Comparison of ENCODE assay signal across 1 cellular context in genomic region chr20:35467339-35468224, GRCh38.
A peak's percentile ranks its signal among the peaks of the same experiment; 100 is the strongest.
TF ChIP-seq lines count a peak whose summit lies in the region.

No MANE protein-coding gene starts in this region.

TF ChIP-seq in HepG2, 621 proteins besides CTCF, POLR2A, EP300 and RAD21 (continued from another document and continues in another):
- no peak for TF ChIP-seq TFDP1 (CRISPR knock-in tag; IDR thresholded peaks at IDR 0.05; ENCODE audit: borderline replicate concordance)
- peak; percentile 86 for TF ChIP-seq ZNF878 (CRISPR knock-in tag; IDR thresholded peaks at IDR 0.05)
- peak; percentile 68; the same call in 1 of the 2 replicates for TF ChIP-seq ERF (CRISPR knock-in tag; IDR thresholded peaks at IDR 0.05)
- no peak for TF ChIP-seq MLLT10 (CRISPR knock-in tag; IDR thresholded peaks at IDR 0.05)
- TF ChIP-seq HOMEZ (CRISPR knock-in tag; IDR thresholded peaks at IDR 0.05; ENCODE audit: low read depth): peak; percentile 86
- peak; percentile 80; the same call in 1 of the 2 replicates for TF ChIP-seq ZKSCAN8 (CRISPR knock-in tag; IDR thresholded peaks at IDR 0.05; ENCODE audit: borderline replicate concordance)
- TF ChIP-seq BCL3 (CRISPR knock-in tag; IDR thresholded peaks at IDR 0.05): peak; percentile 46; the same call in 1 of the 2 replicates
- no peak for TF ChIP-seq ZNF747 (CRISPR knock-in tag; IDR thresholded peaks at IDR 0.05; ENCODE audit: borderline replicate concordance)
- TF ChIP-seq ZNF160 (CRISPR knock-in tag; IDR thresholded peaks at IDR 0.05): no peak
- TF ChIP-seq ESRRA (CRISPR knock-in tag; IDR thresholded peaks at IDR 0.05; ENCODE audit: low read depth): peak; percentile 52; the same call in 1 of the 2 replicates
- TF ChIP-seq NAIF1 (CRISPR knock-in tag; IDR thresholded peaks at IDR 0.05; ENCODE audit: borderline replicate concordance): no peak
- no peak for TF ChIP-seq ZNF577 (CRISPR knock-in tag; IDR thresholded peaks at IDR 0.05; ENCODE audit: borderline replicate concordance, low read depth)
- no peak for TF ChIP-seq TERF1 (CRISPR knock-in tag; IDR thresholded peaks at IDR 0.05)
- TF ChIP-seq ZMAT3 (CRISPR knock-in tag; conservative IDR thresholded peaks at IDR 0.05): no peak; the same call in 1 of the 2 replicates
- no peak for TF ChIP-seq NFAT5 (CRISPR knock-in tag; IDR thresholded peaks at IDR 0.05)
- no peak for TF ChIP-seq NR3C1 (CRISPR knock-in tag; IDR thresholded peaks at IDR 0.05)
- no peak for TF ChIP-seq MXD1 (CRISPR knock-in tag; IDR thresholded peaks at IDR 0.05)
- no peak for TF ChIP-seq RFXANK (CRISPR knock-in tag; IDR thresholded peaks at IDR 0.05)
- peak; percentile 91 for TF ChIP-seq ZNF317 (CRISPR knock-in tag; IDR thresholded peaks at IDR 0.05)
- TF ChIP-seq ZNF749 (CRISPR knock-in tag; IDR thresholded peaks at IDR 0.05; ENCODE audit: borderline replicate concordance): no peak
- TF ChIP-seq RXRA (CRISPR knock-in tag; IDR thresholded peaks at IDR 0.05): peak; percentile 76; the same call in 1 of the 2 replicates
- no peak for TF ChIP-seq ZNF841 (CRISPR knock-in tag; IDR thresholded peaks at IDR 0.05; ENCODE audit: borderline replicate concordance)
- TF ChIP-seq ZNF414 (CRISPR knock-in tag; IDR thresholded peaks at IDR 0.05): no peak; the same call in 1 of the 2 replicates
- no peak; the same call in 1 of the 2 replicates for TF ChIP-seq GMEB1 (CRISPR knock-in tag; IDR thresholded peaks at IDR 0.05; ENCODE audit: borderline replicate concordance)
- TF ChIP-seq ELF4 (CRISPR knock-in tag; IDR thresholded peaks at IDR 0.05; ENCODE audit: borderline replicate concordance): no peak
- no peak; the same call in 1 of the 2 replicates for TF ChIP-seq KDM4B (CRISPR knock-in tag; IDR thresholded peaks at IDR 0.05)
- TF ChIP-seq ZBTB37 (CRISPR knock-in tag; IDR thresholded peaks at IDR 0.05): no peak
- TF ChIP-seq MLX (CRISPR knock-in tag; IDR thresholded peaks at IDR 0.05): no peak
- peak; percentile 87 for TF ChIP-seq MED1 (CRISPR knock-in tag; IDR thresholded peaks at IDR 0.05)
- no peak for TF ChIP-seq ZNF337 (CRISPR knock-in tag; IDR thresholded peaks at IDR 0.05; ENCODE audit: borderline replicate concordance, low read depth)
- no peak for TF ChIP-seq ZEB1 (IDR thresholded peaks at IDR 0.05; ENCODE audit: insufficient replicate concordance, low read depth)
- TF ChIP-seq MYC (CRISPR knock-in tag; IDR thresholded peaks at IDR 0.05; ENCODE audit: borderline replicate concordance): no peak
- TF ChIP-seq IKZF4 (CRISPR knock-in tag; IDR thresholded peaks at IDR 0.05; ENCODE audit: borderline replicate concordance, low read depth, not compliant biosample characterization): peak; percentile 24
- no peak for TF ChIP-seq NKX3-1 (CRISPR knock-in tag; IDR thresholded peaks at IDR 0.05)
- TF ChIP-seq MLXIP (CRISPR knock-in tag; IDR thresholded peaks at IDR 0.05; ENCODE audit: borderline replicate concordance): no peak
- TF ChIP-seq RFX3 (CRISPR knock-in tag; IDR thresholded peaks at IDR 0.05): no peak
- TF ChIP-seq ZBTB46 (CRISPR knock-in tag; IDR thresholded peaks at IDR 0.05; ENCODE audit: borderline replicate concordance): no peak
